In genomic region chr5:132237670-132238069, GRCh38 we compare ENCODE assay signal across 12 cellular contexts. TPM values are rescaled to one million over a fixed set of nuclear protein-coding genes. Genes with fewer than 3 reads are reported as not detected.
DNase-seq lines count a peak whose midpoint lies in the region; ATAC-seq, FAIRE-seq and TF ChIP-seq lines count a peak whose summit lies in the region.
"Had no signal": no experiment of that assay in that cellular context is flagged by ENCODE, and none has a peak within 500 bp of the region (broad histone marks: within the 10 kb centered on the region; RNA-seq: fewer than 3 reads in every experiment).

No MANE protein-coding gene starts in this region.

- no peaks in the 10 kb centered on the region for H3K27me3 ChIP-seq in GM23248 (replicated peaks; ENCODE audit: insufficient read depth)
- no peaks in the 10 kb centered on the region for H3K27me3 ChIP-seq in Peyer's patch
- no peaks in the 10 kb centered on the region for H3K27me3 ChIP-seq in keratinocyte (ENCODE audit: control insufficient read depth, extremely low read depth, insufficient read depth, low read length)
- H3K27me3 ChIP-seq in sigmoid colon = no peaks in the 10 kb centered on the region
- H3K27me3 ChIP-seq in colonic mucosa = no peaks in the 10 kb centered on the region

- H3K27ac ChIP-seq in GM23248 (peak overlapping the region; percentile 17; the same call in 1 of the 2 replicates), Peyer's patch (peak overlapping the region in 1 of 4 donors; percentile 1), keratinocyte (ENCODE audit: control insufficient read depth, insufficient read depth, low read length) (no peak overlapping the region), sigmoid colon (peak overlapping the region in 1 of 4 donors; percentile 28), colonic mucosa (no peak overlapping the region)
- H3K27ac ChIP-seq: KMS-11 had no signal

- in situ Hi-C loops in GM23248 (cut with MboI) = no loop called here

- TF ChIP-seq CTCF in Peyer's patch (IDR thresholded peaks at IDR 0.05) (no peak), keratinocyte (optimal IDR thresholded peaks at IDR 0.05 in 1 of 3, IDR thresholded peaks at IDR 0.05 in 1 of 3, conservative IDR thresholded peaks at IDR 0.05 in 1 of 3; ENCODE audit: extremely low read depth in 1 of 3, insufficient read depth in 2 of 3, low read length in 3 of 3) (no peak), sigmoid colon (IDR thresholded peaks at IDR 0.05) (no peak), colonic mucosa (IDR thresholded peaks at IDR 0.05) (no peak)

- no peaks in the 10 kb centered on the region for H3K9me1 ChIP-seq in keratinocyte (ENCODE audit: control insufficient read depth, extremely low read depth, insufficient read depth, low read length)

- 88 to 96% methylated on average over 4 of the region's 4 CpGs for WGBS in GM23248 (ENCODE audit: low coverage in 1 of 2, low lambda C conversion rate in 2 of 2, missing lambda C conversion rate in 2 of 2), 2 experiments
- WGBS in sigmoid colon, 2 donors = 92 to 96% methylated on average over 4 of the region's 4 CpGs

- H3K9me3 ChIP-seq in GM23248 (ENCODE audit: low read depth) (no peaks in the 10 kb centered on the region), Peyer's patch (no peaks in the 10 kb centered on the region), keratinocyte (ENCODE audit: control insufficient read depth, low read depth, low read length) (no peaks in the 10 kb centered on the region), sigmoid colon (peaks cover 0 to 1% (median 0%) of the 10 kb centered on the region in 4 donors), colonic mucosa (no peaks in the 10 kb centered on the region)

- H3K79me2 ChIP-seq in GM23248 (ENCODE audit: insufficient read depth) = no peaks in the 10 kb centered on the region
- H3K79me2 ChIP-seq in keratinocyte (ENCODE audit: control insufficient read depth, insufficient read depth, low read length) = no peaks in the 10 kb centered on the region

- dilution Hi-C loops in keratinocyte (cut with MboI; ENCODE audit: extremely low pct_ligation_motif_present, low sequenced_read_pairs) = no loop called here

- FAIRE-seq in keratinocyte (lab: Jason Lieb, UNC) = peak; percentile 46

- TF ChIP-seq POLR2A in Peyer's patch (IDR thresholded peaks at IDR 0.05) (no peak), sigmoid colon (IDR thresholded peaks at IDR 0.05) (no peak)

- H4K20me1 ChIP-seq in GM23248 (ENCODE audit: insufficient read depth) (no peaks in the 10 kb centered on the region), keratinocyte (ENCODE audit: control insufficient read depth, extremely low read depth, insufficient read depth, low read length) (no peaks in the 10 kb centered on the region)

- ATAC-seq in HG02884 (IDR thresholded peaks at IDR 0.05; ENCODE audit: unreplicated experiment) = no peak

- H3K36me3 ChIP-seq in GM23248 (ENCODE audit: low read depth) (no peaks in the 10 kb centered on the region), Peyer's patch (no peaks in the 10 kb centered on the region), keratinocyte (ENCODE audit: control insufficient read depth in 2 of 2, extremely low read depth in 1 of 2, insufficient read depth in 2 of 2, low read length in 2 of 2) (no peaks in the 10 kb centered on the region), sigmoid colon (no peaks in the 10 kb centered on the region), colonic mucosa (no peaks in the 10 kb centered on the region)

- H3K4me2 ChIP-seq in GM23248 (ENCODE audit: unreplicated experiment) (no peak overlapping the region), keratinocyte (ENCODE audit: control insufficient read depth, extremely low read depth, insufficient read depth, low read depth, low read length) (no peak overlapping the region)
- H3K4me2 ChIP-seq: GM23338, KMS-11 had no signal

- H3K9me2 ChIP-seq in GM23248 (ENCODE audit: insufficient read depth) = no peaks in the 10 kb centered on the region

- H3K4me3 ChIP-seq in GM23248 (no peak overlapping the region), Peyer's patch (no peak overlapping the region), keratinocyte (ENCODE audit: control insufficient read depth in 2 of 3, extremely low read depth in 1 of 3, insufficient read depth in 2 of 3, low read depth in 1 of 3, low read length in 3 of 3) (no peak overlapping the region), sigmoid colon (no peak overlapping the region), colonic mucosa (no peak overlapping the region)
- H3K4me3 ChIP-seq: GM23338 had no signal

- TF ChIP-seq EP300 in sigmoid colon (IDR thresholded peaks at IDR 0.05) = no peak

- no peak overlapping the region for H3K9ac ChIP-seq in GM23248
- no peak overlapping the region for H3K9ac ChIP-seq in keratinocyte (ENCODE audit: control insufficient read depth, extremely low read depth, insufficient read depth, low read length)
- no peak overlapping the region for H3K9ac ChIP-seq in colonic mucosa (ENCODE audit: low read depth in 2 of 2, low read length in 2 of 2)
- H3K9ac ChIP-seq: KMS-11 had no signal

- H3K4me1 ChIP-seq in GM23248 (ENCODE audit: insufficient read depth) (no peaks in the 10 kb centered on the region), Peyer's patch (no peaks in the 10 kb centered on the region), keratinocyte (ENCODE audit: control insufficient read depth, extremely low read depth, insufficient read depth, low read length) (peaks cover 12% of the 10 kb centered on the region), sigmoid colon (no peaks in the 10 kb centered on the region), colonic mucosa (no peaks in the 10 kb centered on the region)

- intact Hi-C loops in sigmoid colon (cut with DNase I) (loop anchor here (2.0 to 5.0 kb wide), 2 partner anchors 61 to 130 kb away; partner anchors contain the start of gene SLC22A5), colonic mucosa (cut with DNase I) (no loop called here)

- DNase-seq in GM23248 (no peak), Peyer's patch (peak in 2 of 3 donors; percentile 25 to 45), keratinocyte (ENCODE audit: low read depth, low spot score) (no peak), sigmoid colon (peak; percentile 14), LoVo (ENCODE audit: low spot score) (no peak), colonic mucosa (no peak)
- DNase-seq: NCI-H1417 treated with DMSO at 0.1 percent for 48 hours, NCI-H510A had no signal

- H2AFZ ChIP-seq in GM23248 (no peak overlapping the region), keratinocyte (ENCODE audit: control insufficient read depth, low read length) (no peak overlapping the region)
- H2AFZ ChIP-seq: GM23338 had no signal

- H3F3A ChIP-seq in GM23248 (ENCODE audit: insufficient read depth) = 0 out of 2 replicates have a peak, but pooled peaks cover 10% of the 10 kb centered on the region

RNA-seq across cellular contexts. Expression of gene P4HA2, which starts 10.0 kb away (rescaled TPM):
- 337 and 352 TPM in 2 replicates for total RNA-seq in GM23248 (2014; rRNA removed; shearing (Covaris generic))
- 353 and 374 TPM in 2 replicates for polyA plus RNA-seq in GM23248 (2016; fragmentation: Nextera tagmentation; extraction: Ambion mirVana)
- total RNA-seq in Peyer's patch = 10 to 100 TPM; 21.5 to 81.4 (median 51.2) TPM
- 93.6 to 158 TPM (median 112 TPM) in 3 replicates for polyA plus RNA-seq in keratinocyte
- 34.6 TPM for polyA plus RNA-seq in keratinocyte (2011; ENCODE audit: low read depth)
- polyA plus RNA-seq in keratinocyte (2011; cell fraction: cytosol; rRNA removed) = 55.1 and 60.5 TPM in 2 replicates
- 276 and 293 TPM in 2 replicates for polyA plus RNA-seq in keratinocyte (2011; cell fraction: nucleus; rRNA removed)
- polyA plus RNA-seq in keratinocyte (2012; ENCODE audit: low replicate concordance) = 64.5 and 83.7 TPM in 2 replicates
- 128 to 202 TPM (median 140 TPM) in 3 replicates for polyA minus RNA-seq in keratinocyte
- 61.6 TPM for polyA minus RNA-seq in keratinocyte (2011; cell fraction: cytosol; rRNA and poly(A)+ RNA removed)
- 165 and 259 TPM in 2 replicates for polyA minus RNA-seq in keratinocyte (2011; cell fraction: nucleus; rRNA and poly(A)+ RNA removed)
- total RNA-seq in sigmoid colon = 10 to 100 TPM; 23.9 to 35.2 (median 28.9) TPM
- polyA plus RNA-seq in sigmoid colon = 10 to 100 TPM in 2 of 3 donors, 1 to 10 TPM in 1; 4.2 to 24.8 (median 12.5) TPM
- total RNA-seq in colonic mucosa = 10 to 100 TPM; 53.7 to 79.6 TPM
- total RNA-seq: CD4-positive, alpha-beta T cell had no signal

RNA-seq across cellular contexts. Expression of gene PDLIM4, which starts 19.8 kb away (rescaled TPM):
- 84.4 and 107 TPM in 2 replicates for total RNA-seq in GM23248 (2014; rRNA removed; shearing (Covaris generic))
- polyA plus RNA-seq in GM23248 (2016; fragmentation: Nextera tagmentation; extraction: Ambion mirVana) (153 and 156 TPM in 2 replicates), keratinocyte (38.3 to 81.8 TPM (median 79.3 TPM) in 3 replicates), sigmoid colon (10 to 100 TPM in 2 of 3 donors, 1 to 10 TPM in 1; 2.1 to 16.5 (median 11.4) TPM)
- total RNA-seq in Peyer's patch (10 to 100 TPM in 3 of 4 donors, 1 to 10 TPM in 1; 4.6 to 27.2 (median 18.5) TPM), sigmoid colon (100 to 1,000 TPM in 2 of 4 donors, 10 to 100 TPM in 2; 38.2 to 133 (median 90.1) TPM), colonic mucosa (10 to 100 TPM in 1 of 2 donors, 1 to 10 TPM in 1; 2.3 to 14.3 TPM)
- 25.2 TPM for polyA plus RNA-seq in keratinocyte (2011; ENCODE audit: low read depth)
- 78.0 and 173 TPM in 2 replicates for polyA plus RNA-seq in keratinocyte (2011; cell fraction: cytosol; rRNA removed)
- polyA plus RNA-seq in keratinocyte (2011; cell fraction: nucleus; rRNA removed) = 81.9 and 115 TPM in 2 replicates
- 50.9 and 113 TPM in 2 replicates for polyA plus RNA-seq in keratinocyte (2012; ENCODE audit: low replicate concordance)
- polyA minus RNA-seq in keratinocyte = 44.2 to 86.3 TPM (median 59.6 TPM) in 3 replicates
- polyA minus RNA-seq in keratinocyte (2011; cell fraction: cytosol; rRNA and poly(A)+ RNA removed) = 134 TPM
- 36.9 and 40.3 TPM in 2 replicates for polyA minus RNA-seq in keratinocyte (2011; cell fraction: nucleus; rRNA and poly(A)+ RNA removed)
- total RNA-seq: CD4-positive, alpha-beta T cell had no signal

RNA-seq across cellular contexts. Expression of gene SLC22A4, which starts 56.5 kb away (rescaled TPM):
- total RNA-seq in GM23248 (2014; rRNA removed; shearing (Covaris generic)) = 26.0 and 26.3 TPM in 2 replicates
- 24.0 and 26.1 TPM in 2 replicates for polyA plus RNA-seq in GM23248 (2016; fragmentation: Nextera tagmentation; extraction: Ambion mirVana)
- total RNA-seq in Peyer's patch = 10 to 100 TPM in 3 of 4 donors, not detected in 1; 25.5 to 56.6 (median 37.3) TPM
- 1.00 to 1.5 TPM (median 1.4 TPM) in 3 replicates for polyA plus RNA-seq in keratinocyte
- polyA plus RNA-seq in keratinocyte (2011; ENCODE audit: low read depth) = not detected
- 0.68 and 0.78 TPM in 2 replicates for polyA plus RNA-seq in keratinocyte (2011; cell fraction: cytosol; rRNA removed)
- 1.9 and 2.2 TPM in 2 replicates for polyA plus RNA-seq in keratinocyte (2011; cell fraction: nucleus; rRNA removed)
- polyA plus RNA-seq in keratinocyte (2012; ENCODE audit: low replicate concordance) = 0.23 and 0.76 TPM in 2 replicates
- 1.6 to 1.9 TPM (median 1.7 TPM) in 3 replicates for polyA minus RNA-seq in keratinocyte
- not detected for polyA minus RNA-seq in keratinocyte (2011; cell fraction: cytosol; rRNA and poly(A)+ RNA removed)
- 0.95 and 1.1 TPM in 2 replicates for polyA minus RNA-seq in keratinocyte (2011; cell fraction: nucleus; rRNA and poly(A)+ RNA removed)
- total RNA-seq in sigmoid colon = 1 to 10 TPM in 2 of 4 donors, under 1 TPM in 2; 0.49 to 3.4 (median 0.95) TPM
- 1 to 10 TPM in 1 of 3 donors, under 1 TPM in 2; 0.58 to 1.2 (median 0.69) TPM for polyA plus RNA-seq in sigmoid colon
- 1 to 10 TPM; 1.3 to 8.3 TPM for total RNA-seq in colonic mucosa

Comparison
In these comparisons a context has a peak if more than half of its experiments do, and no peak if none do; other contexts are left out.
1. DNase-seq: peak in Peyer's patch (2 of 3) and sigmoid colon (single experiment); none in GM23248 (single experiment), keratinocyte (single experiment), LoVo (single experiment) and colonic mucosa (single experiment).